In the genomic region with DNA sequence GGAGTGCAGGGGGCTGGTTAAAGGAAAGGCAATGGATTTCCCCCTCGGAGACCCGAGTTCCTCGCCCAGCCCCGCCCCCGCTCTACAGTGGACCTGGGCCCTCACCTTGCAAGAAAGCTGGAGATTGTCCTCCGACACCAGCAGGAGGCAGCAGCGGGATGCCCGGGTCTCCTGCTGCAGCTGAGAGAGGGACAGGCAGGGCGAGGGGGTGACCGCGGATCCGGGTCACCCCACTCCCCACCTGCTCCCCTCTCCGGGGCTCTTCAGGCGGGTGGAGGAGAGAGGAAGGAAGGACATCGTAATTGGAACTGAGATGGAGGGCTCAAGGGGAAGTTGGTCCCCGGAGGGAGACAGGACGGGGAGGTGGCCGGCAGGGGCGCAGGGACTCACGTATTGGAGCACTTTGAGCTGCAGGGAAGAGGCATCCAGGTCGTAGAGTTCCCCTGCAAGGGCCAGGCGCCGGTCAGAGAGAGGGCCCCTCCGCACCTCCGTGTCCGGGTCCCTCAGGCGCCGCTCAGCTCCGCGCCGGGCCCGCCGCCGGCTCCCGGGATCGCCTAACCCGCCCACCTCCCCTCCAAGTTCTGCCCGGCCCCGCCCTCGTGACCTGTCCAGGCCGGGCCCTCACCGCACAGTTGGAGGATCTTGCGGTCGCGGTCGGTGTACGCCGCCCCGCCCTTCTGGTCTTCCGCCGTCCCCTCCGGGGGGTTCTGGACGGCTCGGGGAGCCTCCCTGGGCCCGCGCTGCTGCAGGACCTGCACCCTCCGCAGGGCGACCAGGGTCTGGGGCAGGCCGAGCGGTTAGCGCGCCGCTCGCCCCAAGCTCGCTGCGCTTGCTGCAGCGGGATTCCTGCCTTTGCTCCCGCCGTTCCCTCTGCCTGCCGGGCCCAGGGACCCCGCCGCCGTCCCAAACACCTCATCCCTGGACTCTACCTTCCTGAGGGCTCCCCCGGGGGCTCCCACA, we compare ENCODE assay signal across 8 cellular contexts.
A peak's percentile ranks its signal among the peaks of the same experiment; 100 is the strongest.
DNase-seq lines count a peak whose midpoint lies in the region; ATAC-seq and TF ChIP-seq lines count a peak whose summit lies in the region.

No MANE protein-coding gene starts in this region.

- peaks cover 89% of the 10 kb centered on the region for H3K27me3 Mint-ChIP-seq in dendritic cell treated with granulocyte-macrophage colony-stimulating factor and Interleukin-4, amounts not matched to agents 40 ng/mL and 50 ng/mL, for 4 days
- peaks cover 96% of the 10 kb centered on the region for H3K27me3 Mint-ChIP-seq in mesothelial cell of epicardium (ENCODE audit: low read depth)

- no peaks in the 10 kb centered on the region for H3K36me3 Mint-ChIP-seq in dendritic cell treated with granulocyte-macrophage colony-stimulating factor and Interleukin-4, amounts not matched to agents 40 ng/mL and 50 ng/mL, for 4 days (ENCODE audit: low read depth)
- H3K36me3 Mint-ChIP-seq in mesothelial cell of epicardium, result no peaks in the 10 kb centered on the region

- no peaks in the 10 kb centered on the region for H3K9me3 Mint-ChIP-seq in dendritic cell treated with granulocyte-macrophage colony-stimulating factor and Interleukin-4, amounts not matched to agents 40 ng/mL and 50 ng/mL, for 4 days
- H3K9me3 Mint-ChIP-seq in mesothelial cell of epicardium, result no peaks in the 10 kb centered on the region

- no peaks in the 10 kb centered on the region for H3K36me3 ChIP-seq in thyroid gland

- peaks cover 59% of the 10 kb centered on the region for H3K4me1 Mint-ChIP-seq in dendritic cell treated with granulocyte-macrophage colony-stimulating factor and Interleukin-4, amounts not matched to agents 40 ng/mL and 50 ng/mL, for 4 days (ENCODE audit: low read depth)
- peaks cover 11% of the 10 kb centered on the region for H3K4me1 Mint-ChIP-seq in mesothelial cell of epicardium

- peak overlapping the region; percentile 9 for H3K27ac Mint-ChIP-seq in dendritic cell treated with granulocyte-macrophage colony-stimulating factor and Interleukin-4, amounts not matched to agents 40 ng/mL and 50 ng/mL, for 4 days
- H3K27ac Mint-ChIP-seq in mesothelial cell of epicardium, result no peak overlapping the region

- DNase-seq in activated T-cell treated with anti-CD3 and anti-CD28 coated beads for 1 hour (ENCODE audit: low read depth), result peak; percentile 32
- DNase-seq in activated T-cell treated with anti-CD3 and anti-CD28 coated beads for 4 hours, result no peak
- DNase-seq in mesothelial cell of epicardium (ENCODE audit: low spot score in 2 of 2, unreplicated experiment in 2 of 2), result peak; percentile 42 to 65
- peak; percentile 40 to 46 for DNase-seq in thyroid gland
- DNase-seq in NCI-H2171 (lab: John Stamatoyannopoulos, UW), result no peak

- peak overlapping the region; percentile 72 for H3K4me3 Mint-ChIP-seq in dendritic cell treated with granulocyte-macrophage colony-stimulating factor and Interleukin-4, amounts not matched to agents 40 ng/mL and 50 ng/mL, for 4 days
- H3K4me3 Mint-ChIP-seq in mesothelial cell of epicardium, result peak overlapping the region; percentile 69

- peak; percentile 52 for TF ChIP-seq CTCF in VCaP (conservative IDR thresholded peaks at IDR 0.05)
- TF ChIP-seq CTCF in mesothelial cell of epicardium (IDR thresholded peaks at IDR 0.05; ENCODE audit: unreplicated experiment), result peak; percentile 29
- TF ChIP-seq CTCF in thyroid gland (IDR thresholded peaks at IDR 0.05), result peak in 4 of 6 experiments; percentile 9 to 47 (median 32)

- no peak for ATAC-seq in HG03045 (IDR thresholded peaks at IDR 0.05; ENCODE audit: unreplicated experiment)

- H3K4me3 ChIP-seq in thyroid gland (replicated peaks in 1 of 3), result peak overlapping the region in 1 of 3 donors; percentile 1

- no peaks in the 10 kb centered on the region for H3K27me3 ChIP-seq in thyroid gland

- 15 to 38% methylated on average over 26 to 52 of the region's 74 CpGs for WGBS in thyroid gland, 2 donors

- no peak for TF ChIP-seq POLR2A in thyroid gland (IDR thresholded peaks at IDR 0.05)

- no peak overlapping the region for H3K27ac ChIP-seq in VCaP
- no peak overlapping the region for H3K27ac ChIP-seq in thyroid gland

- H3K9me3 ChIP-seq in thyroid gland, result no peaks in the 10 kb centered on the region

- H3K4me1 ChIP-seq in thyroid gland, result peaks cover 7 to 18% of the 10 kb centered on the region in 2 donors

- intact Hi-C loops in dendritic cell treated with granulocyte-macrophage colony-stimulating factor and Interleukin-4, amounts not matched to agents 40 ng/mL and 50 ng/mL, for 4 days (cut with micrococcal nuclease), result no loop called here
- intact Hi-C loops in thyroid gland (cut with DNase I), result loop anchor here (2.0 kb wide), 1 partner anchor 55 kb away; no protein-coding TSS in a partner anchor

Comparison
In these comparisons a context has a peak if more than half of its experiments do, and no peak if none do; other contexts are left out.
1. DNase-seq: peak in activated T-cell treated with anti-CD3 and anti-CD28 coated beads for 1 hour (single experiment), mesothelial cell of epicardium (2 of 2) and thyroid gland (2 of 2); none in activated T-cell treated with anti-CD3 and anti-CD28 coated beads for 4 hours (single experiment) and NCI-H2171 (single experiment).
2. Peak in every context shown above with its lines, with median percentiles within 50 percentile points of each other: CTCF ChIP-seq.